In genomic region chr10:74500806-74501205, GRCh38 we compare ENCODE assay signal across 16 cellular contexts.
A peak's percentile ranks its signal among the peaks of the same experiment; 100 is the strongest.
DNase-seq lines count a peak whose midpoint lies in the region; ATAC-seq, FAIRE-seq and TF ChIP-seq lines count a peak whose summit lies in the region.
"Had no signal": no experiment of that assay in that cellular context is flagged by ENCODE, and none has a peak within 500 bp of the region (broad histone marks: within the 10 kb centered on the region; RNA-seq: fewer than 3 reads in every experiment).

No MANE protein-coding gene starts in this region.

- H3K4me3 ChIP-seq in PC-3 (ENCODE audit: low read length) (no peak overlapping the region), endothelial cell of umbilical vein (replicated peaks in 1 of 3; ENCODE audit: insufficient read depth in 1 of 3, low read depth in 1 of 3, low read length in 3 of 3) (peak overlapping the region in 1 of 3 experiments; percentile 17)
- H3K4me3 ChIP-seq: skin epidermis had no signal

- no peaks in the 10 kb centered on the region for H3K9me2 ChIP-seq in PC-3 (replicated peaks; ENCODE audit: low read length)

- H3F3A ChIP-seq in PC-3 (ENCODE audit: low read length, unreplicated experiment), result peaks cover 16% of the 10 kb centered on the region

- H3K4me2 ChIP-seq in PC-3 (ENCODE audit: low read length) (peak overlapping the region; percentile 0; the same call in 1 of the 2 replicates), endothelial cell of umbilical vein (ENCODE audit: insufficient read depth, low read length) (peak overlapping the region; percentile 61)
- H3K4me2 ChIP-seq: KMS-11 had no signal

- H3K36me3 Mint-ChIP-seq in activated CD4-positive, alpha-beta T cell treated with anti-CD3 and anti-CD28 coated beads, Interleukin-2, amount 10 ng/mL, durations not matched to agents 24 days and 14 days (ENCODE audit: low read depth), result peaks cover 48% of the 10 kb centered on the region

- H3K9ac ChIP-seq in PC-3 (ENCODE audit: low read length) (no peak overlapping the region), endothelial cell of umbilical vein (replicated peaks; ENCODE audit: extremely low read depth, insufficient read depth, low read length) (peak overlapping the region; percentile 70)
- H3K9ac ChIP-seq: KMS-11 had no signal

- H4K20me1 ChIP-seq in PC-3 (ENCODE audit: low read length) (peaks cover 13% of the 10 kb centered on the region; the same call in 1 of the 2 replicates), endothelial cell of umbilical vein (replicated peaks; ENCODE audit: control insufficient read depth, extremely low read depth, insufficient read depth, low read length) (no peaks in the 10 kb centered on the region)

- peak; percentile 7; the same call in 1 of the 2 replicates for ATAC-seq in PC-3
- ATAC-seq in sciatic nerve, result no peak
- no peak for ATAC-seq in GM19328 (IDR thresholded peaks at IDR 0.05; ENCODE audit: unreplicated experiment)

- H3K27ac ChIP-seq in PC-3 (ENCODE audit: low read length) (no peak overlapping the region), endothelial cell of umbilical vein (ENCODE audit: insufficient read depth, low read depth, low read length) (peak overlapping the region; percentile 81)
- H3K27ac ChIP-seq: KMS-11 had no signal

- H3K27me3 Mint-ChIP-seq in activated CD4-positive, alpha-beta T cell treated with anti-CD3 and anti-CD28 coated beads, Interleukin-2, amount 10 ng/mL, durations not matched to agents 24 days and 14 days, result no peaks in the 10 kb centered on the region
- H3K27me3 Mint-ChIP-seq: dendritic cell treated with granulocyte-macrophage colony-stimulating factor and Interleukin-4, amounts not matched to agents 40 ng/mL and 50 ng/mL, for 4 days had no signal

- H3K27me3 ChIP-seq in PC-3 (ENCODE audit: low read length) (no peaks in the 10 kb centered on the region), endothelial cell of umbilical vein (ENCODE audit: control insufficient read depth in 2 of 2, insufficient read depth in 2 of 2, low read length in 2 of 2) (no peaks in the 10 kb centered on the region)

- TF ChIP-seq POLR2A in endothelial cell of umbilical vein (IDR thresholded peaks at IDR 0.05; ENCODE audit: low read depth, low read length), result no peak

- H3K9me1 ChIP-seq in endothelial cell of umbilical vein (replicated peaks; ENCODE audit: control insufficient read depth, extremely low read depth, insufficient read depth, low read length), result no peaks in the 10 kb centered on the region

- POLR2A ChIA-PET in PC-3 (lab: Charles Lee; ENCODE audit: unreplicated experiment), result interaction anchor here (0.5 kb wide), 1 partner anchor 350 kb away, joined by 4 read pairs; no protein-coding TSS in a partner anchor
- POLR2A ChIA-PET in endothelial cell of umbilical vein (lab: Charles Lee), result no interaction called here

- H3K4me1 ChIP-seq in PC-3 (ENCODE audit: insufficient read depth, low read length) (peaks cover 44% of the 10 kb centered on the region), endothelial cell of umbilical vein (ENCODE audit: control insufficient read depth, extremely low read depth, insufficient read depth, low read length) (peaks cover 42% of the 10 kb centered on the region)

- CTCF ChIA-PET in PC-3 (lab: Charles Lee) (no interaction called here), endothelial cell of umbilical vein (lab: Charles Lee) (no interaction called here)

- peaks cover 38% of the 10 kb centered on the region for H3K9me3 Mint-ChIP-seq in activated CD4-positive, alpha-beta T cell treated with anti-CD3 and anti-CD28 coated beads, Interleukin-2, amount 10 ng/mL, durations not matched to agents 24 days and 14 days

- H3K36me3 ChIP-seq in PC-3 (ENCODE audit: low read depth, low read length), result peaks cover 20% of the 10 kb centered on the region
- H3K36me3 ChIP-seq in endothelial cell of umbilical vein (ENCODE audit: control insufficient read depth in 2 of 2, extremely low read depth in 1 of 2, insufficient read depth in 2 of 2, low read length in 2 of 2), result no peaks in the 10 kb centered on the region

- BruUV-seq in PC-3 (replicated peaks; lab: Mats Ljungman, UMichigan) (no TSS peak), endothelial cell of umbilical vein (replicated peaks; lab: Mats Ljungman, UMichigan) (no TSS peak)

- H3K27ac Mint-ChIP-seq in activated CD4-positive, alpha-beta T cell treated with anti-CD3 and anti-CD28 coated beads, Interleukin-2, amount 10 ng/mL, durations not matched to agents 24 days and 14 days, result peak overlapping the region; percentile 41
- H3K27ac Mint-ChIP-seq: dendritic cell treated with granulocyte-macrophage colony-stimulating factor and Interleukin-4, amounts not matched to agents 40 ng/mL and 50 ng/mL, for 4 days had no signal

- H3K9me3 ChIP-seq in PC-3 (ENCODE audit: low read length), result no peaks in the 10 kb centered on the region
- no peaks in the 10 kb centered on the region for H3K9me3 ChIP-seq in endothelial cell of umbilical vein (replicated peaks; ENCODE audit: control insufficient read depth, insufficient read depth, low read length)

- no peak overlapping the region for H3K4me3 Mint-ChIP-seq in activated CD4-positive, alpha-beta T cell treated with anti-CD3 and anti-CD28 coated beads, Interleukin-2, amount 10 ng/mL, durations not matched to agents 24 days and 14 days
- H3K4me3 Mint-ChIP-seq: dendritic cell treated with granulocyte-macrophage colony-stimulating factor and Interleukin-4, amounts not matched to agents 40 ng/mL and 50 ng/mL, for 4 days had no signal

- peak; percentile 47 for FAIRE-seq in endothelial cell of umbilical vein (lab: Jason Lieb, UNC)
- FAIRE-seq: urothelium cell line had no signal

- H2AFZ ChIP-seq in PC-3 (ENCODE audit: low read length) (no peak overlapping the region), endothelial cell of umbilical vein (ENCODE audit: low read depth, low read length) (no peak overlapping the region)

- TF ChIP-seq CTCF in PC-3 (conservative IDR thresholded peaks at IDR 0.05; ENCODE audit: low read depth, low read length) (no peak), endothelial cell of umbilical vein (IDR thresholded peaks at IDR 0.05; ENCODE audit: extremely low read depth in 1 of 2, insufficient read depth in 1 of 2, low read depth in 1 of 2, low read length in 2 of 2) (no peak)

- H3K79me2 ChIP-seq in PC-3 (ENCODE audit: low read length) (peaks cover 7% of the 10 kb centered on the region; the same call in 1 of the 2 replicates), endothelial cell of umbilical vein (ENCODE audit: control insufficient read depth, insufficient read depth, low read length) (no peaks in the 10 kb centered on the region)

- H3K4me1 Mint-ChIP-seq in activated CD4-positive, alpha-beta T cell treated with anti-CD3 and anti-CD28 coated beads, Interleukin-2, amount 10 ng/mL, durations not matched to agents 24 days and 14 days, result peaks cover 31% of the 10 kb centered on the region

- dilution Hi-C loops in endothelial cell of umbilical vein (cut with MboI; ENCODE audit: extremely low pct_ligation_motif_present, low sequenced_read_pairs), result no loop called here

- DNase-seq in activated CD4-positive, alpha-beta T cell treated with anti-CD3 and anti-CD28 coated beads, Interleukin-2, amount 10 ng/mL, durations not matched to agents 24 days and 14 days, result no peak
- no peak for DNase-seq in activated CD4-positive, alpha-beta T cell treated with anti-CD3 and anti-CD28 coated beads for 1 hour
- DNase-seq in PC-3 (peak; percentile 46), endothelial cell of umbilical vein (ENCODE audit: low read depth, low spot score) (peak; percentile 75), pons (ENCODE audit: low spot score) (peak; percentile 3), sciatic nerve (ENCODE audit: low spot score) (no peak)
- no peak for DNase-seq in stimulated activated CD4-positive, alpha-beta T cell treated with anti-CD3 and anti-CD28 coated beads, Interleukin-2, amount 100 ng/mL, for 24 hours
- DNase-seq: 8988T; NCI-H1694; NCI-H446 treated with DMSO at 0.1 percent for 48 hours; stimulated activated naive CD4-positive, alpha-beta T cell treated with Interleukin-2 at 50 U/mL for 16 hours had no signal

- intact Hi-C loops in activated CD4-positive, alpha-beta T cell treated with anti-CD3 and anti-CD28 coated beads, Interleukin-2, amount 10 ng/mL, durations not matched to agents 24 days and 14 days (cut with micrococcal nuclease), result loop anchor here (1.0 to 10.0 kb wide), 4 partner anchors 56 to 516 kb away; partner anchors contain the start of gene KAT6B
- intact Hi-C loops in PC-3 (cut with micrococcal nuclease) (loop anchor here (5.0 to 10.0 kb wide), 3 partner anchors 219 to 614 kb away; partner anchors contain the start of gene SAMD8), endothelial cell of umbilical vein (cut with micrococcal nuclease) (loop anchor here (1.0 kb wide), 1 partner anchor 88 kb away; no protein-coding TSS in a partner anchor), sciatic nerve (cut with DNase I) (no loop called here)

TF ChIP-seq in endothelial cell of umbilical vein, 7 proteins besides CTCF, POLR2A, EP300 and RAD21:
- TF ChIP-seq EZH2 (IDR thresholded peaks at IDR 0.05; ENCODE audit: borderline replicate concordance, low read depth, low read length, severe bottlenecking) (no peak), MAX (IDR thresholded peaks at IDR 0.05; ENCODE audit: insufficient read depth, insufficient read length) (no peak), FOS (IDR thresholded peaks at IDR 0.05; ENCODE audit: borderline replicate concordance, insufficient read depth, low read length) (peak; percentile 29), POLR2AphosphoS5 (IDR thresholded peaks at IDR 0.05; ENCODE audit: insufficient read depth, low read depth, low read length) (no peak), GATA2 (IDR thresholded peaks at IDR 0.05; ENCODE audit: insufficient read depth, insufficient read length, low read depth, low read length) (no peak), JUN (IDR thresholded peaks at IDR 0.05; ENCODE audit: borderline replicate concordance, insufficient read depth, insufficient read length, low read depth) (peak; percentile 40), MYC (IDR thresholded peaks at IDR 0.05; ENCODE audit: low read depth, low read length) (no peak)
TF ChIP-seq in endothelial cell of umbilical vein: peak in this region for 2.

Comparison
In these comparisons a context has a peak if more than half of its experiments do, and no peak if none do; other contexts are left out.
1. DNase-seq: peak in PC-3 (single experiment), endothelial cell of umbilical vein (single experiment) and pons (single experiment); none in activated CD4-positive, alpha-beta T cell treated with anti-CD3 and anti-CD28 coated beads, Interleukin-2, amount 10 ng/mL, durations not matched to agents 24 days and 14 days (single experiment), activated CD4-positive, alpha-beta T cell treated with anti-CD3 and anti-CD28 coated beads for 1 hour (single experiment), stimulated activated CD4-positive, alpha-beta T cell treated with anti-CD3 and anti-CD28 coated beads, Interleukin-2, amount 100 ng/mL, for 24 hours (0 of 2) and sciatic nerve (single experiment).